In genomic region chr2:100206731-100207255, GRCh38 we compare ENCODE assay signal across 32 cellular contexts.
"Had no signal": no experiment of that assay in that cellular context is flagged by ENCODE, and none has a peak within 500 bp of the region (broad histone marks: within the 10 kb centered on the region; RNA-seq: fewer than 3 reads in every experiment).

No MANE protein-coding gene starts in this region.

- H3K27me3 Mint-ChIP-seq: activated naive CD8-positive, alpha-beta T cell; activated T-helper 17 cell treated with anti-CD3 and anti-CD28 coated beads, Interleukin-2, amount 50 U/mL, for 72 hours had no signal

- H3K36me3 Mint-ChIP-seq: activated naive CD8-positive, alpha-beta T cell; brain had no signal

- H3K4me3 Mint-ChIP-seq: activated B cell treated with CpG ODN at 0.5 μM for 24 hours; activated CD8-positive, alpha-beta T cell treated with anti-CD3 and anti-CD28 coated beads for 36 hours; activated naive CD8-positive, alpha-beta T cell; activated T-cell treated with anti-CD3 and anti-CD28 coated beads, Interleukin-2, amount 50 U/mL, for 4 hours; activated T-helper 17 cell treated with anti-CD3 and anti-CD28 coated beads, Interleukin-2, amount 50 U/mL, for 72 hours; brain; endodermal cell; T-helper 17 cell; T-helper 2 cell treated with Interferon-gamma antibody and Interleukin-4, amounts not matched to agents 5 μg/mL and 100 μg/mL, for 36 hours had no signal

- H3K27ac Mint-ChIP-seq: activated B cell treated with CpG ODN at 0.5 μM for 24 hours; activated CD8-positive, alpha-beta T cell treated with anti-CD3 and anti-CD28 coated beads for 36 hours; activated naive CD8-positive, alpha-beta T cell; activated T-helper 17 cell treated with anti-CD3 and anti-CD28 coated beads, Interleukin-2, amount 50 U/mL, for 72 hours; endodermal cell; T-helper 17 cell; T-helper 2 cell treated with Interferon-gamma antibody and Interleukin-4, amounts not matched to agents 5 μg/mL and 100 μg/mL, for 36 hours had no signal

- H3K27ac ChIP-seq: adrenal gland, ascending aorta, breast epithelium, cardiac muscle cell, colonic mucosa, heart left ventricle, WERI-Rb-1 had no signal

- H3K4me3 ChIP-seq: adrenal gland, ascending aorta, breast epithelium, cardiac muscle cell, colonic mucosa, heart left ventricle had no signal

- H3K36me3 ChIP-seq: adrenal gland, ascending aorta, breast epithelium, cardiac muscle cell, colonic mucosa, heart left ventricle, WERI-Rb-1 had no signal

- H3K4me1 ChIP-seq: adrenal gland, ascending aorta, breast epithelium, colonic mucosa had no signal

- H3K27me3 ChIP-seq: adrenal gland, ascending aorta, breast epithelium, cardiac muscle cell, colonic mucosa, heart left ventricle had no signal

- H3K9me3 ChIP-seq: adrenal gland, ascending aorta, breast epithelium, colonic mucosa, heart left ventricle had no signal

- DNase-seq: activated B cell treated with CpG ODN at 0.5 μM for 24 hours; activated CD4-positive, alpha-beta T cell treated with anti-CD3 and anti-CD28 coated beads for 48 hours; activated CD4-positive, alpha-beta T cell treated with anti-CD3 and anti-CD28 coated beads, Interleukin-2, amount 50 U/mL, for 1 hour; activated CD4-positive, alpha-beta T cell treated with anti-CD3 and anti-CD28 coated beads, Interleukin-2, amount 50 U/mL, for 48 hours; activated CD8-positive, alpha-beta memory T cell treated with anti-CD3 and anti-CD28 coated beads for 24 hours; activated CD8-positive, alpha-beta T cell treated with anti-CD3 and anti-CD28 coated beads for 36 hours; activated effector memory CD4-positive, alpha-beta T cell treated with Interleukin-2 at 50 U/mL for 16 hours; activated gamma-delta T cell treated with Interleukin-2 at 50 U/mL for 16 hours; activated naive CD4-positive, alpha-beta T cell treated with anti-CD3 and anti-CD28 coated beads, Interleukin-2, amount 50 U/mL, for 16 hours; activated naive CD4-positive, alpha-beta T cell treated with Interleukin-2 at 50 U/mL for 16 hours; activated T-cell treated with anti-CD3 and anti-CD28 coated beads, Interleukin-2, amount 50 U/mL, for 4 hours; central memory CD4-positive, alpha-beta T cell; cerebellar nuclear complex; colonic mucosa; effector CD8-positive, alpha-beta T cell; endodermal cell; foreskin fibroblast; heart left ventricle; T-helper 1 cell; T-helper 17 cell; T1000 had no signal

- H3K9me3 Mint-ChIP-seq: activated CD8-positive, alpha-beta T cell treated with anti-CD3 and anti-CD28 coated beads for 36 hours; activated T-cell treated with anti-CD3 and anti-CD28 coated beads, Interleukin-2, amount 50 U/mL, for 4 hours; activated T-helper 17 cell treated with anti-CD3 and anti-CD28 coated beads, Interleukin-2, amount 50 U/mL, for 72 hours; endodermal cell; T-helper 2 cell treated with Interferon-gamma antibody and Interleukin-4, amounts not matched to agents 5 μg/mL and 100 μg/mL, for 36 hours had no signal

- ATAC-seq: activated CD4-positive, CD25-positive, alpha-beta regulatory T cell treated with anti-CD3 and anti-CD28 coated beads, Interleukin-2, amount 50 U/mL, for 24 hours; activated CD8-positive, alpha-beta T cell treated with anti-CD3 and anti-CD28 coated beads for 36 hours; activated T-cell treated with anti-CD3 and anti-CD28 coated beads, Interleukin-2, amount 50 U/mL, for 4 hours; activated T-helper 17 cell treated with anti-CD3 and anti-CD28 coated beads, Interleukin-2, amount 50 U/mL, for 72 hours; esophagus mucosa; T-helper 17 cell had no signal

- H3K4me1 Mint-ChIP-seq: activated T-helper 17 cell treated with anti-CD3 and anti-CD28 coated beads, Interleukin-2, amount 50 U/mL, for 72 hours; endodermal cell had no signal
